ENCODE assay signal across 3 cellular contexts in the genomic region with DNA sequence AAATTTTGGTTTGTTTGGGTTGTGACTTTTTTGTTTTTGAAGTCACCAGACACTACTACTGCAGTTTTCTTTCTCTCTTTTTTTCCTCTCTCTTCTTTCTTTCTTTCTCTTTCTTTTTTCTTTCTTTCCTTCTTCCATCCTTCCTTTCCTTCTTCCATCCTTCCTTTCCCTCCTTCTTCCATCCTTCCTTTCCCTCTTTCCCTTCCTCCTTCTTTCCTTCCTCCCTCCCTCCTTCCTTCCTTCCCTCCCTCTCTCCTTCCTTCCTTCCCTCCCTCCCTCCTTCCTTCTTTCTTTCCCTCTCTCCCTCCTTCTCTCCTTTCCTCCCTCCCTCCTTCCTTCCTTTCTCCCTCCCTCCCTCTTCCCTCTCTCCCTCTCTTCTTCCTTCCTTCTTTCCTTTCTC.
TF ChIP-seq lines count a peak whose summit lies in the region.

No MANE protein-coding gene starts in this region.

TF ChIP-seq in HepG2, 621 proteins besides CTCF, POLR2A, EP300 and RAD21:
- TF ChIP-seq DMTF1 (CRISPR knock-in tag; IDR thresholded peaks at IDR 0.05) (no peak), PCBP2 (optimal IDR thresholded peaks at IDR 0.05; ENCODE audit: low read depth, low read length, poor library complexity, severe bottlenecking) (peak; percentile 41)
TF ChIP-seq in HepG2: peak in this region for 1.

TF ChIP-seq in HEK293, 187 proteins besides CTCF, POLR2A, EP300 and RAD21:
- TF ChIP-seq ZNF366 (tag by site-specific recombination; conservative IDR thresholded peaks at IDR 0.05) (peak; percentile 69), ZNF426 (tag by site-specific recombination; IDR thresholded peaks at IDR 0.05) (no peak), PRDM1 (tag by site-specific recombination; IDR thresholded peaks at IDR 0.05) (0 out of 2 replicates have a peak, but pooled peaks have one; percentile 14)
TF ChIP-seq in HEK293: peak in this region for 2.

TF ChIP-seq in H1, 55 proteins besides CTCF, POLR2A, EP300 and RAD21:
- TF ChIP-seq RNF2 (IDR thresholded peaks at IDR 0.05; ENCODE audit: borderline replicate concordance, low read depth, low read length, missing control alignments, poor library complexity, severe bottlenecking) (no peak), KDM5A (IDR thresholded peaks at IDR 0.05; ENCODE audit: low read length) (no peak), SIX5 (IDR thresholded peaks at IDR 0.05; ENCODE audit: low read depth, low read length) (no peak), BCL11A (IDR thresholded peaks at IDR 0.05; ENCODE audit: low read depth in 2 of 2, low read length in 2 of 2) (no peak), KDM4A (IDR thresholded peaks at IDR 0.05; ENCODE audit: low read depth, low read length, severe bottlenecking) (no peak), CHD7 (IDR thresholded peaks at IDR 0.05; ENCODE audit: insufficient replicate concordance, low read length) (no peak), CHD1 (IDR thresholded peaks at IDR 0.05; ENCODE audit: low read depth, low read length) (no peak), ATF3 (IDR thresholded peaks at IDR 0.05; ENCODE audit: insufficient read depth, low read depth, low read length) (no peak), E2F6 (IDR thresholded peaks at IDR 0.05) (no peak), TBP (IDR thresholded peaks at IDR 0.05; ENCODE audit: low read depth, low read length) (no peak), GTF2F1 (IDR thresholded peaks at IDR 0.05; ENCODE audit: borderline replicate concordance, low read depth, low read length) (no peak), POLR2AphosphoS5 (IDR thresholded peaks at IDR 0.05; ENCODE audit: low read depth, low read length) (no peak), RFX5 (IDR thresholded peaks at IDR 0.05; ENCODE audit: borderline replicate concordance, low read depth, low read length) (no peak), JUN (IDR thresholded peaks at IDR 0.05; ENCODE audit: low read depth, low read length) (no peak), CHD2 (IDR thresholded peaks at IDR 0.05; ENCODE audit: low read length) (no peak), HDAC2 (IDR thresholded peaks at IDR 0.05; ENCODE audit: borderline replicate concordance in 1 of 2, low read depth in 2 of 2, low read length in 2 of 2) (no peak), CTBP2 (IDR thresholded peaks at IDR 0.05; ENCODE audit: borderline replicate concordance, insufficient read depth, insufficient read length, low read length) (no peak), TCF12 (IDR thresholded peaks at IDR 0.05; ENCODE audit: low read depth, low read length) (no peak), EGR1 (IDR thresholded peaks at IDR 0.05; ENCODE audit: borderline replicate concordance, low read depth, low read length) (no peak)
- TF ChIP-seq, protein P1, sequence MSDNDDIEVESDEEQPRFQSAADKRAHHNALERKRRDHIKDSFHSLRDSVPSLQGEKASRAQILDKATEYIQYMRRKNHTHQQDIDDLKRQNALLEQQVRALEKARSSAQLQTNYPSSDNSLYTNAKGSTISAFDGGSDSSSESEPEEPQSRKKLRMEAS (IDR thresholded peaks at IDR 0.05), result no peak
